28 cellular contexts compared by ENCODE assay signal in the genomic region with DNA sequence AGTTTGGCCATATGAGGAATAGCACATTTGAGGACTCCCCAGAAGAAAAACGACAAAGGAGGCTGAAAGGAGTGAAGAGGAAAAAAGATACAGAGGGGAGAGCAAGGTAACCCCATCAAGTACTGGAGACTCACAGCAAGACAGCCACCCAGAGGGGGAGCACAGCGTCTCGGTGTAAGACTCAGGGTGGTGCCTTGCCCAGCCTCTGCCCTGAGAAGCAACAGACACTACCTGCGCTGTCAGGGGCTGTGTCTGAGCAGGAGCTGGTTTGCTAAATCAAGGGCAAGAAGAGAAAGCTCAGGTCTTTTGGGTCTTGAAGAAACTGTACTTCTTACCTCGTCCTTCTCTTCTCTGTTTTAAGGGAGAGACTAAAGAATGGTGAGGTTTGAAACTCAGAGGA. TPM values are rescaled to one million over a fixed set of nuclear protein-coding genes. Genes with fewer than 3 reads are reported as not detected.
DNase-seq lines count a peak whose midpoint lies in the region; ATAC-seq, FAIRE-seq and TF ChIP-seq lines count a peak whose summit lies in the region.
"Had no signal": no experiment of that assay in that cellular context is flagged by ENCODE, and none has a peak within 500 bp of the region (broad histone marks: within the 10 kb centered on the region; RNA-seq: fewer than 3 reads in every experiment).

No MANE protein-coding gene starts in this region.

- no peaks in the 10 kb centered on the region for H3K9me3 ChIP-seq in DND-41 (ENCODE audit: insufficient read depth, low read length, severe bottlenecking)
- no peaks in the 10 kb centered on the region for H3K9me3 ChIP-seq in PC-3 (ENCODE audit: low read length)
- no peaks in the 10 kb centered on the region for H3K9me3 ChIP-seq in keratinocyte (ENCODE audit: control insufficient read depth, low read depth, low read length)
- H3K9me3 ChIP-seq in gastroesophageal sphincter, result no peaks in the 10 kb centered on the region
- H3K9me3 ChIP-seq: Peyer's patch, SJSA1, tibial artery had no signal

- ATAC-seq in DND-41 (ENCODE audit: insufficient read depth, low read depth) (peak; percentile 22; the same call in 1 of the 3 replicates), GM23338 (peak; percentile 67), PC-3 (peak; percentile 40; the same call in 1 of the 2 replicates), gastroesophageal sphincter (no peak), GM21619 (IDR thresholded peaks at IDR 0.05; ENCODE audit: unreplicated experiment) (no peak)
- ATAC-seq in activated T-helper 17 cell treated with anti-CD3 and anti-CD28 coated beads, Interleukin-2, amount 50 U/mL, for 72 hours (replicated peaks), result no peak
- ATAC-seq: stimulated activated memory B cell treated with anti-CD40 and anti-IgM and Interleukin-4, amounts not matched to agents 10 μg/mL and 1 μg/mL and 100 μg/mL, for 72 hours had no signal

- dilution Hi-C loops in keratinocyte (cut with MboI; ENCODE audit: extremely low pct_ligation_motif_present, low sequenced_read_pairs), result no loop called here

- H3K4me1 ChIP-seq in DND-41 (ENCODE audit: insufficient read depth, low read length) (peaks cover 6% of the 10 kb centered on the region), GM23338 (ENCODE audit: insufficient read depth) (no peaks in the 10 kb centered on the region), PC-3 (ENCODE audit: insufficient read depth, low read length) (no peaks in the 10 kb centered on the region), keratinocyte (ENCODE audit: control insufficient read depth, extremely low read depth, insufficient read depth, low read length) (no peaks in the 10 kb centered on the region), gastroesophageal sphincter (peaks cover 0 to 14% (median 0%) of the 10 kb centered on the region in 3 donors)
- H3K4me1 ChIP-seq: Peyer's patch, SJSA1, tibial artery had no signal

- H4K20me1 ChIP-seq in DND-41 (ENCODE audit: insufficient read depth, low read length), result no peaks in the 10 kb centered on the region
- no peaks in the 10 kb centered on the region for H4K20me1 ChIP-seq in GM23338 (replicated peaks; ENCODE audit: insufficient read depth)
- no peaks in the 10 kb centered on the region for H4K20me1 ChIP-seq in PC-3 (ENCODE audit: low read length)
- H4K20me1 ChIP-seq in keratinocyte (ENCODE audit: control insufficient read depth, extremely low read depth, insufficient read depth, low read length), result no peaks in the 10 kb centered on the region

- 11 to 20% methylated on average over 1 to 5 of the region's 5 CpGs for WGBS in gastroesophageal sphincter (ENCODE audit: low coverage in 1 of 2), 2 donors

- H3K9me3 Mint-ChIP-seq in GM23338, result no peaks in the 10 kb centered on the region
- H3K9me3 Mint-ChIP-seq in activated T-helper 17 cell treated with anti-CD3 and anti-CD28 coated beads, Interleukin-2, amount 50 U/mL, for 72 hours, result no peaks in the 10 kb centered on the region
- H3K9me3 Mint-ChIP-seq: activated naive CD8-positive, alpha-beta T cell treated with anti-CD3 and anti-CD28 coated beads, Interleukin-2, amount 10 ng/mL, durations not matched to agents 7 days and 5 days; CD4-positive, alpha-beta memory T cell; neural crest cell; stimulated activated memory B cell treated with anti-CD40 and anti-IgM and Interleukin-4, amounts not matched to agents 10 μg/mL and 1 μg/mL and 100 μg/mL, for 72 hours; T-helper 1 cell treated with Interleukin-12 subunit alpha and Interleukin-12 subunit beta and Interleukin-4 antibody, amounts not matched to agents 30 μg/mL and 1 μg/mL, for 36 hours had no signal

- no peak overlapping the region for H3K4me3 Mint-ChIP-seq in GM23338
- no peak overlapping the region for H3K4me3 Mint-ChIP-seq in activated T-helper 17 cell treated with anti-CD3 and anti-CD28 coated beads, Interleukin-2, amount 50 U/mL, for 72 hours
- H3K4me3 Mint-ChIP-seq: activated naive CD8-positive, alpha-beta T cell treated with anti-CD3 and anti-CD28 coated beads, Interleukin-2, amount 10 ng/mL, durations not matched to agents 7 days and 5 days; neural crest cell; stimulated activated memory B cell treated with anti-CD40 and anti-IgM and Interleukin-4, amounts not matched to agents 10 μg/mL and 1 μg/mL and 100 μg/mL, for 72 hours; T-helper 1 cell treated with Interleukin-12 subunit alpha and Interleukin-12 subunit beta and Interleukin-4 antibody, amounts not matched to agents 30 μg/mL and 1 μg/mL, for 36 hours had no signal

- H2AFZ ChIP-seq in DND-41 (ENCODE audit: low read depth, low read length) (no peak overlapping the region), GM23338 (0 out of 2 replicates have a peak overlapping the region, but pooled peaks have one; percentile 28), PC-3 (ENCODE audit: low read length) (peak overlapping the region; percentile 10; the same call in 1 of the 2 replicates), keratinocyte (ENCODE audit: control insufficient read depth, low read length) (peak overlapping the region; percentile 75)

- H3K4me3 ChIP-seq in DND-41 (ENCODE audit: low read depth in 1 of 2, low read length in 2 of 2) (no peak overlapping the region), GM23338 (no peak overlapping the region), PC-3 (ENCODE audit: low read length) (no peak overlapping the region), keratinocyte (ENCODE audit: control insufficient read depth in 2 of 3, extremely low read depth in 1 of 3, insufficient read depth in 2 of 3, low read depth in 1 of 3, low read length in 3 of 3) (no peak overlapping the region), gastroesophageal sphincter (no peak overlapping the region)
- H3K4me3 ChIP-seq: Peyer's patch, SJSA1, skin epidermis, tibial artery had no signal

- CTCF ChIA-PET in PC-3 (lab: Charles Lee), result no interaction called here

- DNase-seq in DND-41 (no peak), GM23338 (ENCODE audit: low spot score) (no peak), PC-3 (no peak), keratinocyte (ENCODE audit: low read depth, low spot score) (no peak)
- DNase-seq: activated effector memory CD4-positive, alpha-beta T cell treated with Interleukin-2 at 50 U/mL for 16 hours; activated naive CD8-positive, alpha-beta T cell treated with anti-CD3 and anti-CD28 coated beads, Interleukin-2, amount 10 ng/mL, durations not matched to agents 7 days and 5 days; CD4-positive, alpha-beta memory T cell; DMS153; foreskin fibroblast; GDM1; hippocampal formation; NCI-H187; NCI-H2227 treated with DMSO at 0.1 percent for 48 hours; NCI-H82; Peyer's patch; stimulated activated CD4-positive, alpha-beta T cell treated with anti-CD3 and anti-CD28 coated beads, Interleukin-2, amount 100 ng/mL, for 24 hours; tibial artery; WERI-Rb-1 had no signal

- H3F3A ChIP-seq in GM23338 (replicated peaks; ENCODE audit: low read depth) (no peaks in the 10 kb centered on the region), PC-3 (ENCODE audit: low read length, unreplicated experiment) (no peaks in the 10 kb centered on the region)

- peaks cover 2% of the 10 kb centered on the region for H3K27me3 Mint-ChIP-seq in GM23338 (ENCODE audit: insufficient read depth, low read depth, poor library complexity)
- H3K27me3 Mint-ChIP-seq in activated T-helper 17 cell treated with anti-CD3 and anti-CD28 coated beads, Interleukin-2, amount 50 U/mL, for 72 hours, result peaks cover 4% of the 10 kb centered on the region

- TF ChIP-seq CTCF in DND-41 (IDR thresholded peaks at IDR 0.05; ENCODE audit: borderline replicate concordance, extremely low read depth, low read length, poor library complexity, severe bottlenecking) (no peak), GM23338 (conservative IDR thresholded peaks at IDR 0.05; ENCODE audit: low read depth in 2 of 2) (no peak), PC-3 (conservative IDR thresholded peaks at IDR 0.05; ENCODE audit: low read depth, low read length) (no peak), keratinocyte (optimal IDR thresholded peaks at IDR 0.05 in 1 of 3, IDR thresholded peaks at IDR 0.05 in 1 of 3, conservative IDR thresholded peaks at IDR 0.05 in 1 of 3; ENCODE audit: extremely low read depth in 1 of 3, insufficient read depth in 2 of 3, low read length in 3 of 3) (peak in 1 of 3 experiments; percentile 35), gastroesophageal sphincter (IDR thresholded peaks at IDR 0.05) (no peak)

- intact Hi-C loops in PC-3 (cut with micrococcal nuclease), result no loop called here

- H3K9me2 ChIP-seq in GM23338 (ENCODE audit: insufficient read depth) (no peaks in the 10 kb centered on the region), PC-3 (replicated peaks; ENCODE audit: low read length) (no peaks in the 10 kb centered on the region)

- no peak for TF ChIP-seq POLR2A in gastroesophageal sphincter (IDR thresholded peaks at IDR 0.05)

- BruUV-seq in PC-3 (replicated peaks; lab: Mats Ljungman, UMichigan), result no TSS peak

- H3K4me2 ChIP-seq in DND-41 (ENCODE audit: insufficient read depth, low read length) (no peak overlapping the region), GM23338 (no peak overlapping the region), PC-3 (ENCODE audit: low read length) (no peak overlapping the region), keratinocyte (ENCODE audit: control insufficient read depth, extremely low read depth, insufficient read depth, low read depth, low read length) (no peak overlapping the region)

- H3K27me3 ChIP-seq in DND-41 (ENCODE audit: insufficient read depth, low read length, poor library complexity) (no peaks in the 10 kb centered on the region), GM23338 (ENCODE audit: insufficient read depth) (no peaks in the 10 kb centered on the region), PC-3 (ENCODE audit: low read length) (no peaks in the 10 kb centered on the region), keratinocyte (ENCODE audit: control insufficient read depth, extremely low read depth, insufficient read depth, low read length) (no peaks in the 10 kb centered on the region), gastroesophageal sphincter (no peaks in the 10 kb centered on the region)
- H3K27me3 ChIP-seq: Peyer's patch, SJSA1 had no signal

- TF ChIP-seq EP300 in gastroesophageal sphincter (IDR thresholded peaks at IDR 0.05), result no peak

- no peak for FAIRE-seq in keratinocyte (lab: Jason Lieb, UNC)
- FAIRE-seq: islet of Langerhans had no signal

- no peaks in the 10 kb centered on the region for H3K9me1 ChIP-seq in keratinocyte (ENCODE audit: control insufficient read depth, extremely low read depth, insufficient read depth, low read length)

- no peak overlapping the region for H3K27ac ChIP-seq in DND-41 (ENCODE audit: low read length)
- H3K27ac ChIP-seq in GM23338 (ENCODE audit: low read depth), result no peak overlapping the region
- H3K27ac ChIP-seq in PC-3 (ENCODE audit: low read length), result no peak overlapping the region
- H3K27ac ChIP-seq in keratinocyte (ENCODE audit: control insufficient read depth, insufficient read depth, low read length), result no peak overlapping the region
- peak overlapping the region in 1 of 4 donors; percentile 11 for H3K27ac ChIP-seq in gastroesophageal sphincter
- H3K27ac ChIP-seq: epithelial cell of prostate, Peyer's patch, SJSA1, skin epidermis, tibial artery, WERI-Rb-1 had no signal

- H3K36me3 ChIP-seq in DND-41 (ENCODE audit: insufficient read depth, low read length) (no peaks in the 10 kb centered on the region), GM23338 (ENCODE audit: insufficient read depth) (no peaks in the 10 kb centered on the region), PC-3 (ENCODE audit: low read depth, low read length) (no peaks in the 10 kb centered on the region), keratinocyte (ENCODE audit: control insufficient read depth in 2 of 2, extremely low read depth in 1 of 2, insufficient read depth in 2 of 2, low read length in 2 of 2) (no peaks in the 10 kb centered on the region), gastroesophageal sphincter (no peaks in the 10 kb centered on the region)
- H3K36me3 ChIP-seq: Peyer's patch, SJSA1, tibial artery, WERI-Rb-1 had no signal

- no peak overlapping the region for H3K9ac ChIP-seq in DND-41 (ENCODE audit: low read depth, low read length)
- no peak overlapping the region for H3K9ac ChIP-seq in PC-3 (ENCODE audit: low read length)
- H3K9ac ChIP-seq in keratinocyte (ENCODE audit: control insufficient read depth, extremely low read depth, insufficient read depth, low read length), result no peak overlapping the region

- no peaks in the 10 kb centered on the region; the same call in 2 of the 3 replicates for H3K36me3 Mint-ChIP-seq in GM23338 (ENCODE audit: low read depth)
- H3K36me3 Mint-ChIP-seq in activated T-helper 17 cell treated with anti-CD3 and anti-CD28 coated beads, Interleukin-2, amount 50 U/mL, for 72 hours (ENCODE audit: low read depth), result no peaks in the 10 kb centered on the region
- H3K36me3 Mint-ChIP-seq: activated naive CD8-positive, alpha-beta T cell treated with anti-CD3 and anti-CD28 coated beads, Interleukin-2, amount 10 ng/mL, durations not matched to agents 7 days and 5 days; CD4-positive, alpha-beta memory T cell; stimulated activated memory B cell treated with anti-CD40 and anti-IgM and Interleukin-4, amounts not matched to agents 10 μg/mL and 1 μg/mL and 100 μg/mL, for 72 hours had no signal

- no peaks in the 10 kb centered on the region for H3K79me2 ChIP-seq in DND-41 (ENCODE audit: insufficient read depth, low read length)
- no peaks in the 10 kb centered on the region for H3K79me2 ChIP-seq in GM23338 (replicated peaks; ENCODE audit: insufficient read depth)
- H3K79me2 ChIP-seq in PC-3 (ENCODE audit: low read length), result no peaks in the 10 kb centered on the region
- H3K79me2 ChIP-seq in keratinocyte (ENCODE audit: control insufficient read depth, insufficient read depth, low read length), result no peaks in the 10 kb centered on the region

- POLR2A ChIA-PET in PC-3 (lab: Charles Lee; ENCODE audit: unreplicated experiment), result no interaction called here

- H3K27ac Mint-ChIP-seq in GM23338, result no peak overlapping the region
- H3K27ac Mint-ChIP-seq in activated T-helper 17 cell treated with anti-CD3 and anti-CD28 coated beads, Interleukin-2, amount 50 U/mL, for 72 hours, result no peak overlapping the region
- H3K27ac Mint-ChIP-seq: activated naive CD8-positive, alpha-beta T cell treated with anti-CD3 and anti-CD28 coated beads, Interleukin-2, amount 10 ng/mL, durations not matched to agents 7 days and 5 days; stimulated activated memory B cell treated with anti-CD40 and anti-IgM and Interleukin-4, amounts not matched to agents 10 μg/mL and 1 μg/mL and 100 μg/mL, for 72 hours; T-helper 1 cell treated with Interleukin-12 subunit alpha and Interleukin-12 subunit beta and Interleukin-4 antibody, amounts not matched to agents 30 μg/mL and 1 μg/mL, for 36 hours had no signal

- no peaks in the 10 kb centered on the region for H3K4me1 Mint-ChIP-seq in GM23338
- peaks cover 7% of the 10 kb centered on the region for H3K4me1 Mint-ChIP-seq in activated T-helper 17 cell treated with anti-CD3 and anti-CD28 coated beads, Interleukin-2, amount 50 U/mL, for 72 hours

RNA-seq across cellular contexts. Expression of a gene that starts 27.9 kb away (rescaled TPM):
- 23.7 and 25.3 TPM in 2 replicates for total RNA-seq in GM23338 (2014; rRNA removed; shearing (Covaris generic))
- polyA plus RNA-seq in GM23338 (2016; fragmentation: Nextera tagmentation; extraction: Ambion mirVana) (10.3 and 11.5 TPM in 2 replicates), keratinocyte (9.2 to 17.9 TPM (median 10.0 TPM) in 3 replicates)
- total RNA-seq in PC-3 (2014; rRNA removed) (20.8 and 22.3 TPM in 2 replicates), gastroesophageal sphincter (10 to 100 TPM in 3 of 4 donors, 1 to 10 TPM in 1; 9.8 to 16.6 (median 13.4) TPM)
- 23.4 TPM for polyA plus RNA-seq in keratinocyte (2011; ENCODE audit: low read depth)
- 8.9 and 16.6 TPM in 2 replicates for polyA plus RNA-seq in keratinocyte (2011; cell fraction: cytosol; rRNA removed)
- 5.6 and 8.7 TPM in 2 replicates for polyA plus RNA-seq in keratinocyte (2011; cell fraction: nucleus; rRNA removed)
- polyA plus RNA-seq in keratinocyte (2012; ENCODE audit: low replicate concordance), result 11.2 and 22.9 TPM in 2 replicates
- 2.9 to 12.5 TPM (median 4.8 TPM) in 3 replicates for polyA minus RNA-seq in keratinocyte
- 7.3 TPM for polyA minus RNA-seq in keratinocyte (2011; cell fraction: cytosol; rRNA and poly(A)+ RNA removed)
- 3.7 and 5.4 TPM in 2 replicates for polyA minus RNA-seq in keratinocyte (2011; cell fraction: nucleus; rRNA and poly(A)+ RNA removed)
- 10 to 100 TPM; 13.0 to 22.0 TPM for total RNA-seq in activated T-helper 17 cell treated with anti-CD3 and anti-CD28 coated beads, Interleukin-2, amount 50 U/mL, for 72 hours

RNA-seq across cellular contexts. Expression of a gene that starts 28.0 kb away (rescaled TPM):
- 1.6 and 6.8 TPM in 2 replicates for total RNA-seq in GM23338 (2014; rRNA removed; shearing (Covaris generic))
- 26.7 and 29.7 TPM in 2 replicates for polyA plus RNA-seq in GM23338 (2016; fragmentation: Nextera tagmentation; extraction: Ambion mirVana)
- 11.7 and 17.4 TPM in 2 replicates for total RNA-seq in PC-3 (2014; rRNA removed)
- polyA plus RNA-seq in keratinocyte, result 9.8 to 14.2 TPM (median 10.4 TPM) in 3 replicates
- polyA plus RNA-seq in keratinocyte (2011; ENCODE audit: low read depth), result 40.9 TPM
- 9.7 and 13.4 TPM in 2 replicates for polyA plus RNA-seq in keratinocyte (2011; cell fraction: cytosol; rRNA removed)
- polyA plus RNA-seq in keratinocyte (2011; cell fraction: nucleus; rRNA removed), result 12.2 and 15.8 TPM in 2 replicates
- polyA plus RNA-seq in keratinocyte (2012; ENCODE audit: low replicate concordance), result 9.9 and 26.8 TPM in 2 replicates
- 5.1 to 6.6 TPM (median 5.7 TPM) in 3 replicates for polyA minus RNA-seq in keratinocyte
- polyA minus RNA-seq in keratinocyte (2011; cell fraction: cytosol; rRNA and poly(A)+ RNA removed), result 3.1 TPM
- polyA minus RNA-seq in keratinocyte (2011; cell fraction: nucleus; rRNA and poly(A)+ RNA removed), result 3.6 and 5.5 TPM in 2 replicates
- total RNA-seq in activated T-helper 17 cell treated with anti-CD3 and anti-CD28 coated beads, Interleukin-2, amount 50 U/mL, for 72 hours, result 10 to 100 TPM; 11.3 to 18.5 TPM
- total RNA-seq in gastroesophageal sphincter, result 1 to 10 TPM; 3.3 to 8.1 (median 6.8) TPM

RNA-seq across cellular contexts. Expression of a gene that starts 43.1 kb away (rescaled TPM):
- 5.9 and 8.5 TPM in 2 replicates for total RNA-seq in GM23338 (2014; rRNA removed; shearing (Covaris generic))
- polyA plus RNA-seq in GM23338 (2016; fragmentation: Nextera tagmentation; extraction: Ambion mirVana), result 1.2 and 2.3 TPM in 2 replicates
- total RNA-seq in PC-3 (2014; rRNA removed), result 0.07 and 0.29 TPM in 2 replicates
- polyA plus RNA-seq in keratinocyte, result 0.02 to 0.05 TPM (median 0.03 TPM) in 3 replicates
- polyA plus RNA-seq in keratinocyte (2011; ENCODE audit: low read depth), result not detected
- 0.04 and 0.05 TPM in 2 replicates for polyA plus RNA-seq in keratinocyte (2011; cell fraction: cytosol; rRNA removed)
- 0.09 and 0.16 TPM in 2 replicates for polyA plus RNA-seq in keratinocyte (2011; cell fraction: nucleus; rRNA removed)
- polyA plus RNA-seq in keratinocyte (2012; ENCODE audit: low replicate concordance), result 0.07 TPM in 1 of 2 replicates, not detected in the other
- polyA minus RNA-seq in keratinocyte, result not detected in 3 replicates
- not detected for polyA minus RNA-seq in keratinocyte (2011; cell fraction: cytosol; rRNA and poly(A)+ RNA removed)
- not detected in 2 replicates for polyA minus RNA-seq in keratinocyte (2011; cell fraction: nucleus; rRNA and poly(A)+ RNA removed)
- total RNA-seq in activated T-helper 17 cell treated with anti-CD3 and anti-CD28 coated beads, Interleukin-2, amount 50 U/mL, for 72 hours, result 10 to 100 TPM; 26.5 to 42.3 TPM
- total RNA-seq in gastroesophageal sphincter, result 10 to 100 TPM in 1 of 4 donors, 1 to 10 TPM in 3; 6.6 to 14.2 (median 8.4) TPM

Comparison
In these comparisons a context has a peak if more than half of its experiments do, and no peak if none do; other contexts are left out.
1. ATAC-seq: peak in DND-41 (single experiment), GM23338 (single experiment) and PC-3 (single experiment); none in activated T-helper 17 cell treated with anti-CD3 and anti-CD28 coated beads, Interleukin-2, amount 50 U/mL, for 72 hours (single experiment), gastroesophageal sphincter (single experiment) and GM21619 (single experiment).